Comparison of ENCODE assay signal across 24 cellular contexts in the genomic region with DNA sequence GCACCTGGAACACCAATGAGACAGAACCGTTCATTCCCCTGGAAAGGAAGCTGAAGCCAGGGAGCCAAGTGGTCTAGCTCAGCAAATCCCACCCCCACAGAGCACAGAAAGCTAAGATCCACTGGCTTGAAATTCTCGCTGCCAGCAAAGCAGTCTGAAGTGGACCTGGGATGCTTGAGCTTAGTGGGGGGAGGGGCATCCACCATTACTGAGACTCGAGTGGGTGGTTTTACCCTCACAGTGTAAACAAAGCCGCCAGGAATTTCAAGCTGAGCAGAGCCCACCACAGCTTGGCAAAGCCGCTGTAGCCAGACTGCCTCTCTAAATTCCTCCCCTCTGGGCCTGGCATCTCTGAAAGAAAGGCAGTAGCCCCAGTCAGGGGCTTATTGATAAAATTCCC.
"Had no signal": no experiment of that assay in that cellular context is flagged by ENCODE, and none has a peak within 500 bp of the region (broad histone marks: within the 10 kb centered on the region; RNA-seq: fewer than 3 reads in every experiment).

No MANE protein-coding gene starts in this region.

- H3K27ac ChIP-seq: lower lobe of right lung, psoas muscle, upper lobe of right lung, WERI-Rb-1 had no signal

- H3K36me3 ChIP-seq: upper lobe of right lung, WERI-Rb-1 had no signal

- H3K27me3 ChIP-seq: upper lobe of right lung had no signal

- H3K4me3 ChIP-seq: lower lobe of right lung, psoas muscle, smooth muscle cell, upper lobe of right lung had no signal

- H3K4me2 ChIP-seq: smooth muscle cell had no signal

- H3K9ac ChIP-seq: parathyroid adenoma had no signal

- H3K9me3 ChIP-seq: lower lobe of right lung, upper lobe of right lung had no signal

- H3K4me1 ChIP-seq: lower lobe of right lung, psoas muscle, upper lobe of right lung had no signal

- H2AFZ ChIP-seq: parathyroid adenoma had no signal

- DNase-seq: activated CD4-positive, alpha-beta T cell treated with anti-CD3 and anti-CD28 coated beads for 48 hours; activated CD4-positive, alpha-beta T cell treated with anti-CD3 and anti-CD28 coated beads, Interleukin-2, amount 50 U/mL, for 48 hours; activated CD8-positive, alpha-beta memory T cell treated with anti-CD3 and anti-CD28 coated beads for 24 hours; activated gamma-delta T cell; activated naive CD4-positive, alpha-beta T cell treated with anti-CD3 and anti-CD28 coated beads, Interleukin-2, amount 10 ng/mL, durations not matched to agents 7 days and 5 days; activated naive CD8-positive, alpha-beta T cell treated with anti-CD3 and anti-CD28 coated beads, Interleukin-2, amount 10 ng/mL, durations not matched to agents 7 days and 5 days; amniotic stem cell; central memory CD4-positive, alpha-beta T cell; head of caudate nucleus; hypothalamus; kidney glomerular epithelial cell; lower lobe of right lung; psoas muscle; stimulated activated CD4-positive, alpha-beta T cell treated with anti-CD3 and anti-CD28 coated beads, Interleukin-1b, Interleukin-23, amount 100 ng/mL, for 48 hours; stimulated activated CD4-positive, alpha-beta T cell treated with anti-CD3 and anti-CD28 coated beads, Interleukin-4, amount 100 ng/mL, for 4 hours; stimulated activated CD8-positive, alpha-beta memory T cell treated with anti-CD3 and anti-CD28 coated beads, Interleukin-4, amount 100 ng/mL, for 48 hours; stimulated activated naive CD8-positive, alpha-beta T cell treated with anti-CD3 and anti-CD28 coated beads, Interleukin-15, amount 100 ng/mL, for 72 hours; substantia nigra; T-helper 17 cell; T1000; upper lobe of right lung; WERI-Rb-1 had no signal
